12 cellular contexts compared by ENCODE assay signal in the genomic region with DNA sequence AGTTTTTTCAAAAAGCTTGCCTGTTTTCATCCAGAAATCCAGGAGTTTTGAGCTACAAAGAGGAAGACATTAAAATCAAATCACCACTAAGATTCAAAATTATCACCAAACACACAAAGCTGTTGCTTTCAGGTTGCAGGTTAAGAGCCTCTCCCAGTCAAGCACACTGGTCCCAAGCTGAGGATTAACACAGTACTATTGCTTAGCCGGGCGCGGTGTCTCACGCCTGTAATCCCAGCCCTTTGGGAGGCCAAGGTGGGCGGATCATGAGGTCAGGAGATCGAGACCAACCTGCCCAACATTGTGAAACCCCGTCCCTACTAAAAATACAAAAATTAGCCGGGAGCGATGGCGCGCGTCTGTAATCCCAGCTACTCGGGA.
DNase-seq lines count a peak whose midpoint lies in the region; ATAC-seq and TF ChIP-seq lines count a peak whose summit lies in the region.
"Had no signal": no experiment of that assay in that cellular context is flagged by ENCODE, and none has a peak within 500 bp of the region (broad histone marks: within the 10 kb centered on the region; RNA-seq: fewer than 3 reads in every experiment).

No MANE protein-coding gene starts in this region.

- H3K36me3 Mint-ChIP-seq in activated naive CD8-positive, alpha-beta T cell treated with anti-CD3 and anti-CD28 coated beads, Interleukin-2, amount 10 ng/mL, durations not matched to agents 7 days and 5 days: no peaks in the 10 kb centered on the region
- H3K36me3 Mint-ChIP-seq in activated naive CD8-positive, alpha-beta T cell treated with anti-CD3 and anti-CD28 coated beads, Interleukin-2, amount 50 U/mL, for 24 hours (ENCODE audit: low read depth): no peaks in the 10 kb centered on the region

- H3K9me3 Mint-ChIP-seq in activated naive CD8-positive, alpha-beta T cell treated with anti-CD3 and anti-CD28 coated beads, Interleukin-2, amount 10 ng/mL, durations not matched to agents 7 days and 5 days: no peaks in the 10 kb centered on the region
- peaks cover 8% of the 10 kb centered on the region for H3K9me3 Mint-ChIP-seq in activated naive CD8-positive, alpha-beta T cell treated with anti-CD3 and anti-CD28 coated beads, Interleukin-2, amount 50 U/mL, for 24 hours

- H3K4me1 Mint-ChIP-seq in activated naive CD8-positive, alpha-beta T cell treated with anti-CD3 and anti-CD28 coated beads, Interleukin-2, amount 10 ng/mL, durations not matched to agents 7 days and 5 days: peaks cover 6% of the 10 kb centered on the region
- peaks cover 6% of the 10 kb centered on the region for H3K4me1 Mint-ChIP-seq in activated naive CD8-positive, alpha-beta T cell treated with anti-CD3 and anti-CD28 coated beads, Interleukin-2, amount 50 U/mL, for 24 hours

- H3K9me3 ChIP-seq in colonic mucosa: no peaks in the 10 kb centered on the region
- no peaks in the 10 kb centered on the region for H3K9me3 ChIP-seq in upper lobe of right lung
- H3K9me3 ChIP-seq: left lung, sigmoid colon had no signal

- H3K4me3 Mint-ChIP-seq in activated naive CD8-positive, alpha-beta T cell treated with anti-CD3 and anti-CD28 coated beads, Interleukin-2, amount 10 ng/mL, durations not matched to agents 7 days and 5 days: peak overlapping the region; percentile 85
- no peak overlapping the region for H3K4me3 Mint-ChIP-seq in activated naive CD8-positive, alpha-beta T cell treated with anti-CD3 and anti-CD28 coated beads, Interleukin-2, amount 50 U/mL, for 24 hours

- intact Hi-C loops in colonic mucosa (cut with DNase I) (no loop called here), upper lobe of right lung (cut with DNase I) (no loop called here), Right ventricle myocardium superior (cut with DNase I) (no loop called here), left cardiac atrium (cut with DNase I) (no loop called here)

- no peaks in the 10 kb centered on the region for H3K27me3 ChIP-seq in colonic mucosa
- no peaks in the 10 kb centered on the region for H3K27me3 ChIP-seq in upper lobe of right lung
- H3K27me3 ChIP-seq: sigmoid colon had no signal

- DNase-seq in activated naive CD8-positive, alpha-beta T cell treated with anti-CD3 and anti-CD28 coated beads, Interleukin-2, amount 10 ng/mL, durations not matched to agents 7 days and 5 days: no peak
- DNase-seq in activated naive CD8-positive, alpha-beta T cell treated with anti-CD3 and anti-CD28 coated beads, Interleukin-2, amount 50 U/mL, for 24 hours: no peak
- DNase-seq in colonic mucosa (no peak), upper lobe of right lung (no peak), Right ventricle myocardium superior (no peak), DMS153 (lab: John Stamatoyannopoulos, UW) (no peak), left cardiac atrium (no peak)

- H3K4me1 ChIP-seq in colonic mucosa (no peaks in the 10 kb centered on the region), upper lobe of right lung (no peaks in the 10 kb centered on the region)
- H3K4me1 ChIP-seq: left lung had no signal

- no peak for ATAC-seq in activated naive CD8-positive, alpha-beta T cell treated with anti-CD3 and anti-CD28 coated beads, Interleukin-2, amount 10 ng/mL, durations not matched to agents 7 days and 5 days (ENCODE audit: low read depth)
- ATAC-seq in activated naive CD8-positive, alpha-beta T cell treated with anti-CD3 and anti-CD28 coated beads, Interleukin-2, amount 50 U/mL, for 24 hours: no peak
- ATAC-seq in HG03159 (IDR thresholded peaks at IDR 0.05; ENCODE audit: unreplicated experiment) (peak; percentile 16), upper lobe of right lung (no peak), Right ventricle myocardium superior (ENCODE audit: poor library complexity) (no peak), left cardiac atrium (no peak)

- H3K27ac ChIP-seq in colonic mucosa (no peak overlapping the region), upper lobe of right lung (no peak overlapping the region)
- H3K27ac ChIP-seq: epithelial cell of prostate had no signal

- POLR2A ChIA-PET in activated naive CD8-positive, alpha-beta T cell treated with anti-CD3 and anti-CD28 coated beads, Interleukin-2, amount 10 ng/mL, durations not matched to agents 7 days and 5 days (lab: Charles Lee): no interaction called here

- H3K36me3 ChIP-seq in colonic mucosa: no peaks in the 10 kb centered on the region
- no peaks in the 10 kb centered on the region for H3K36me3 ChIP-seq in upper lobe of right lung
- H3K36me3 ChIP-seq: left lung, sigmoid colon had no signal

- H3K27me3 Mint-ChIP-seq in activated naive CD8-positive, alpha-beta T cell treated with anti-CD3 and anti-CD28 coated beads, Interleukin-2, amount 10 ng/mL, durations not matched to agents 7 days and 5 days: peaks cover 20% of the 10 kb centered on the region
- H3K27me3 Mint-ChIP-seq in activated naive CD8-positive, alpha-beta T cell treated with anti-CD3 and anti-CD28 coated beads, Interleukin-2, amount 50 U/mL, for 24 hours: peaks cover 21% of the 10 kb centered on the region

- no peak overlapping the region for H3K4me3 ChIP-seq in colonic mucosa
- H3K4me3 ChIP-seq in upper lobe of right lung: peak overlapping the region; percentile 65

- no peak overlapping the region for H3K27ac Mint-ChIP-seq in activated naive CD8-positive, alpha-beta T cell treated with anti-CD3 and anti-CD28 coated beads, Interleukin-2, amount 10 ng/mL, durations not matched to agents 7 days and 5 days
- no peak overlapping the region for H3K27ac Mint-ChIP-seq in activated naive CD8-positive, alpha-beta T cell treated with anti-CD3 and anti-CD28 coated beads, Interleukin-2, amount 50 U/mL, for 24 hours
- H3K27ac Mint-ChIP-seq: activated naive CD8-positive, alpha-beta T cell treated with anti-CD3 and anti-CD28 coated beads for 36 hours had no signal

- no peak overlapping the region for H3K9ac ChIP-seq in colonic mucosa (ENCODE audit: low read depth in 2 of 2, low read length in 2 of 2)

- peak; percentile 9 for TF ChIP-seq CTCF in colonic mucosa (IDR thresholded peaks at IDR 0.05)
- peak; percentile 3 for TF ChIP-seq CTCF in upper lobe of right lung (IDR thresholded peaks at IDR 0.05)
